ENCODE assay signal across 24 cellular contexts in genomic region chr10:130994191-130994590, GRCh38.
"Had no signal": no experiment of that assay in that cellular context is flagged by ENCODE, and none has a peak within 500 bp of the region (broad histone marks: within the 10 kb centered on the region; RNA-seq: fewer than 3 reads in every experiment).

No MANE protein-coding gene starts in this region.

- ATAC-seq: activated CD4-positive, CD25-positive, alpha-beta regulatory T cell treated with anti-CD3 and anti-CD28 coated beads, Interleukin-2, amount 50 U/mL, for 24 hours; body of pancreas; SK-N-SH treated with all-trans-retinoic acid at 6 μM for 48 hours had no signal

- H3K27ac ChIP-seq: adrenal gland, body of pancreas, SJSA1 had no signal

- H3K27me3 Mint-ChIP-seq: activated naive CD8-positive, alpha-beta T cell treated with anti-CD3 and anti-CD28 coated beads, Interleukin-2, amount 10 ng/mL, durations not matched to agents 7 days and 5 days had no signal

- H3K9me3 ChIP-seq: adrenal gland, body of pancreas, SJSA1 had no signal

- H3K27ac Mint-ChIP-seq: activated naive CD8-positive, alpha-beta T cell treated with anti-CD3 and anti-CD28 coated beads, Interleukin-2, amount 10 ng/mL, durations not matched to agents 7 days and 5 days; T-helper 1 cell treated with Interleukin-12 subunit alpha and Interleukin-12 subunit beta and Interleukin-4 antibody, amounts not matched to agents 30 μg/mL and 1 μg/mL, for 36 hours had no signal

- H3K4me1 ChIP-seq: adrenal gland, body of pancreas, SJSA1 had no signal

- DNase-seq: activated CD4-positive, alpha-beta T cell treated with anti-CD3 and anti-CD28 coated beads for 4 hours; activated CD4-positive, alpha-beta T cell treated with anti-CD3 and anti-CD28 coated beads, Interleukin-2, amount 50 U/mL, for 48 hours; activated CD8-positive, alpha-beta memory T cell treated with anti-CD3 and anti-CD28 coated beads, Interleukin-2, amount 50 U/mL, for 48 hours; activated naive CD4-positive, alpha-beta T cell treated with anti-CD3 and anti-CD28 coated beads, Interleukin-2, amount 50 U/mL, for 16 hours; activated naive CD8-positive, alpha-beta T cell treated with anti-CD3 and anti-CD28 coated beads, Interleukin-2, amount 10 ng/mL, durations not matched to agents 7 days and 5 days; activated T-cell treated with anti-CD3 and anti-CD28 coated beads, Interleukin-2, amount 50 U/mL, for 1 hour; anterior cingulate cortex; KG1; NCI-H1048; NCI-H146; NCI-H187 treated with DMSO at 0.1 percent for 48 hours; NCI-H2081 treated with DMSO at 0.1 percent for 48 hours; NCI-H446; NCI-H524; RPMI8226; SHP77; SW 1271 had no signal

- H3K4me1 Mint-ChIP-seq: activated naive CD8-positive, alpha-beta T cell treated with anti-CD3 and anti-CD28 coated beads, Interleukin-2, amount 10 ng/mL, durations not matched to agents 7 days and 5 days; central memory CD8-positive, alpha-beta T cell had no signal

- H3K4me3 ChIP-seq: adrenal gland, body of pancreas, SJSA1 had no signal

- H3K36me3 ChIP-seq: adrenal gland, SJSA1 had no signal

- H3K9me3 Mint-ChIP-seq: activated naive CD8-positive, alpha-beta T cell treated with anti-CD3 and anti-CD28 coated beads, Interleukin-2, amount 10 ng/mL, durations not matched to agents 7 days and 5 days; central memory CD8-positive, alpha-beta T cell; T-helper 1 cell treated with Interleukin-12 subunit alpha and Interleukin-12 subunit beta and Interleukin-4 antibody, amounts not matched to agents 30 μg/mL and 1 μg/mL, for 36 hours had no signal

- H3K27me3 ChIP-seq: adrenal gland, body of pancreas, SJSA1 had no signal

- H3K4me3 Mint-ChIP-seq: activated naive CD8-positive, alpha-beta T cell treated with anti-CD3 and anti-CD28 coated beads, Interleukin-2, amount 10 ng/mL, durations not matched to agents 7 days and 5 days; central memory CD8-positive, alpha-beta T cell; T-helper 1 cell treated with Interleukin-12 subunit alpha and Interleukin-12 subunit beta and Interleukin-4 antibody, amounts not matched to agents 30 μg/mL and 1 μg/mL, for 36 hours had no signal

- H3K36me3 Mint-ChIP-seq: activated naive CD8-positive, alpha-beta T cell treated with anti-CD3 and anti-CD28 coated beads, Interleukin-2, amount 10 ng/mL, durations not matched to agents 7 days and 5 days had no signal
